8 cellular contexts compared by ENCODE assay signal in genomic region chr6:56843476-56844349, GRCh38.
DNase-seq lines count a peak whose midpoint lies in the region; ATAC-seq and TF ChIP-seq lines count a peak whose summit lies in the region.

No MANE protein-coding gene starts in this region.

- H3K27me3 ChIP-seq in left lung: peaks cover 0 to 38% of the 10 kb centered on the region in 2 donors

- POLR2A ChIA-PET in WTC11 (lab: Charles Lee): interaction anchor here (0.6 to 1.5 kb wide), 5 partner anchors 9 to 194 kb away, joined by 3 to 4 read pairs (median 3); no protein-coding TSS in a partner anchor

- H3K27me3 Mint-ChIP-seq in WTC11 (ENCODE audit: low read depth): no peaks in the 10 kb centered on the region

- CTCF ChIA-PET in WTC11 (lab: Charles Lee): interaction anchor here (0.6 to 2.5 kb wide), 28 partner anchors 8 to 206 kb away, joined by 3 to 20 read pairs (median 4); partner anchors contain the start of gene BEND6

- no peaks in the 10 kb centered on the region for H3K9me3 ChIP-seq in left lung

- peaks cover 2% of the 10 kb centered on the region; the same call in 1 of the 2 replicates for H3K36me3 Mint-ChIP-seq in WTC11

- peaks cover 63% of the 10 kb centered on the region for H3K4me1 Mint-ChIP-seq in WTC11

- peak; percentile 49 for TF ChIP-seq POLR2A in GM18526 (IDR thresholded peaks at IDR 0.05; ENCODE audit: extremely low read depth, insufficient read length)

- intact Hi-C loops in left lung (cut with DNase I): no loop called here

- peak overlapping the region; percentile 97 for H3K4me3 Mint-ChIP-seq in WTC11

- no peak overlapping the region for H3K27ac Mint-ChIP-seq in WTC11

- peak overlapping the region; percentile 97 for H3K4me3 ChIP-seq in coronary artery
- H3K4me3 ChIP-seq in left lung: peak overlapping the region; percentile 53 to 58

- ATAC-seq in HG03039 (IDR thresholded peaks at IDR 0.05; ENCODE audit: unreplicated experiment) (peak; percentile 84), WTC11 (peak; percentile 85), left lung (peak; percentile 93)

- H3K4me1 ChIP-seq in left lung: peaks cover 0 to 14% of the 10 kb centered on the region in 2 donors

- H3K36me3 ChIP-seq in left lung: no peaks in the 10 kb centered on the region

- TF ChIP-seq CTCF in WTC11 (IDR thresholded peaks at IDR 0.05) (no peak; the same call in 1 of the 2 replicates), coronary artery (IDR thresholded peaks at IDR 0.05) (peak; percentile 56), left lung (IDR thresholded peaks at IDR 0.05) (peak; percentile 34 to 38)

- DNase-seq in AG08395 (ENCODE audit: low spot score): peak; percentile 76
- DNase-seq in NCI-H2196 (lab: John Stamatoyannopoulos, UW; ENCODE audit: unreplicated experiment): peak; percentile 57
- DNase-seq in WTC11 (ENCODE audit: low spot score): peak; percentile 81
- DNase-seq in coronary artery (ENCODE audit: low spot score): peak; percentile 81
- peak; percentile 67 to 88 for DNase-seq in left lung
- DNase-seq in stimulated activated CD4-positive, alpha-beta T cell treated with anti-CD3 and anti-CD28 coated beads, Interleukin-4, amount 100 ng/mL, for 1 hour: peak; percentile 62

- no peaks in the 10 kb centered on the region for H3K9me3 Mint-ChIP-seq in WTC11

- peak overlapping the region; percentile 89 to 95 for H3K27ac ChIP-seq in coronary artery
- H3K27ac ChIP-seq in left lung: peak overlapping the region; percentile 69 to 78

TF ChIP-seq in WTC11, 78 proteins besides CTCF, POLR2A, EP300 and RAD21:
- TF ChIP-seq GABPB1 (CRISPR knock-in tag; IDR thresholded peaks at IDR 0.05): peak; percentile 58; the same call in 1 of the 2 replicates
- TF ChIP-seq NR3C1 (CRISPR knock-in tag; conservative IDR thresholded peaks at IDR 0.05; ENCODE audit: low read depth): no peak
- no peak for TF ChIP-seq GTF2I (CRISPR knock-in tag; conservative IDR thresholded peaks at IDR 0.05)
- 0 out of 2 replicates have a peak, but pooled peaks have one; percentile 10 for TF ChIP-seq NFE2L1 (CRISPR knock-in tag; IDR thresholded peaks at IDR 0.05)
- TF ChIP-seq E2F4 (CRISPR knock-in tag; IDR thresholded peaks at IDR 0.05; ENCODE audit: borderline replicate concordance, low read depth): no peak
- no peak for TF ChIP-seq FOXJ3 (CRISPR knock-in tag; IDR thresholded peaks at IDR 0.05; ENCODE audit: borderline replicate concordance)
- TF ChIP-seq ZNF423 (CRISPR knock-in tag; IDR thresholded peaks at IDR 0.05): peak; percentile 100
- TF ChIP-seq, protein P1, sequence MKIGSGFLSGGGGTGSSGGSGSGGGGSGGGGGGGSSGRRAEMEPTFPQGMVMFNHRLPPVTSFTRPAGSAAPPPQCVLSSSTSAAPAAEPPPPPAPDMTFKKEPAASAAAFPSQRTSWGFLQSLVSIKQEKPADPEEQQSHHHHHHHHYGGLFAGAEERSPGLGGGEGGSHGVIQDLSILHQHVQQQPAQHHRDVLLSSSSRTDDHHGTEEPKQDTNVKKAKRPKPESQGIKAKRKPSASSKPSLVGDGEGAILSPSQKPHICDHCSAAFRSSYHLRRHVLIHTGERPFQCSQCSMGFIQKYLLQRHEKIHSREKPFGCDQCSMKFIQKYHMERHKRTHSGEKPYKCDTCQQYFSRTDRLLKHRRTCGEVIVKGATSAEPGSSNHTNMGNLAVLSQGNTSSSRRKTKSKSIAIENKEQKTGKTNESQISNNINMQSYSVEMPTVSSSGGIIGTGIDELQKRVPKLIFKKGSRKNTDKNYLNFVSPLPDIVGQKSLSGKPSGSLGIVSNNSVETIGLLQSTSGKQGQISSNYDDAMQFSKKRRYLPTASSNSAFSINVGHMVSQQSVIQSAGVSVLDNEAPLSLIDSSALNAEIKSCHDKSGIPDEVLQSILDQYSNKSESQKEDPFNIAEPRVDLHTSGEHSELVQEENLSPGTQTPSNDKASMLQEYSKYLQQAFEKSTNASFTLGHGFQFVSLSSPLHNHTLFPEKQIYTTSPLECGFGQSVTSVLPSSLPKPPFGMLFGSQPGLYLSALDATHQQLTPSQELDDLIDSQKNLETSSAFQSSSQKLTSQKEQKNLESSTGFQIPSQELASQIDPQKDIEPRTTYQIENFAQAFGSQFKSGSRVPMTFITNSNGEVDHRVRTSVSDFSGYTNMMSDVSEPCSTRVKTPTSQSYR (CRISPR knock-in tag; IDR thresholded peaks at IDR 0.05): peak; percentile 49; the same call in 1 of the 2 replicates
- no peak for TF ChIP-seq ZNF671 (CRISPR knock-in tag; IDR thresholded peaks at IDR 0.05)

Comparison
In these comparisons a context has a peak if more than half of its experiments do, and no peak if none do; other contexts are left out.
1. Peak in every context shown above with its lines: DNase-seq, ATAC-seq, H3K4me3 ChIP-seq and H3K27ac ChIP-seq.